ENCODE assay signal across 13 cellular contexts in the genomic region with DNA sequence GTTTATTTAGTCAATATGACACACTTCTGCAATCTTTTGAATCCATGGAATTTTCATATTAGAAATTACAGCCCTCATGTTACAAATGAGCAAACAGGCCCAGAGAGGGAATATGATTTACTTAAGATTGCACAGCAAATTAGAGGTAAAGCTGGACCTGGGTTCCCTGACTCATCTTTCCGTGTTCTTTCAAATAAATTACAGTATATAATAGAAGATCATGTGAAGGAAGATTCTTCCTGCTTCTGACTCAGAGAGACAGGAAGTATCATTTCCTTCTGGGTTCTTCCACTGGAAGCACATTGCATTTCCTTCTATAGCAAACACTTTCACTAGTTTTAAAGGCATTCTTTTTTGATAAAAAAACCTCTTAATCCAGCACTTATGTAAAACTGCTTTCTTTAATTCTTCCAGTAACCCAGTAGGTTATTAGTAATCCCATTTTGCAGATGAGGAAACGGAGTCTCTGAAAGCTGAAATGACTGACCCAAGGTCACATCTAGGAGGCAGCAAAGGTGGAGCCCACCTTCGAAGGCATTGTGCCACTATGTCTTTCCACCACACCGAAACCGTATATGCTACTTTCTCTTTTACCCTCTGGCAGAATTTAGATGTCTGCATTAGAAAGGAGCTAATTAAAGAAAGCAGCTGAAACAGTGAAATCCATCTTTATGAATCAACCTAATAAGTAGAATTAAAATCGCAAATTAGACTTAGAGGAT.
DNase-seq lines count a peak whose midpoint lies in the region; ATAC-seq and TF ChIP-seq lines count a peak whose summit lies in the region.
"Had no signal": no experiment of that assay in that cellular context is flagged by ENCODE, and none has a peak within 500 bp of the region (broad histone marks: within the 10 kb centered on the region; RNA-seq: fewer than 3 reads in every experiment).

No MANE protein-coding gene starts in this region.

- POLR2A ChIA-PET in naive thymus-derived CD4-positive, alpha-beta T cell (lab: Charles Lee): no interaction called here

- dilution Hi-C loops in mammary epithelial cell (cut with HindIII; ENCODE audit: low sequenced_read_pairs): no loop called here

- peak; percentile 60 for DNase-seq in M059J (ENCODE audit: low read depth)
- peak; percentile 76 for DNase-seq in mammary epithelial cell
- peak; percentile 72 for DNase-seq in iris pigment epithelial cell (ENCODE audit: low read depth)
- no peak for DNase-seq in midbrain (lab: John Stamatoyannopoulos, UW)
- no peak for DNase-seq in naive thymus-derived CD4-positive, alpha-beta T cell
- no peak for DNase-seq in GDM1 (lab: John Stamatoyannopoulos, UW)
- no peak for DNase-seq in NCI-H1048 (lab: John Stamatoyannopoulos, UW)
- DNase-seq: activated CD8-positive, alpha-beta memory T cell treated with anti-CD3 and anti-CD28 coated beads for 24 hours; AML-193; NCI-H1417 treated with DMSO at 0.1 percent for 48 hours had no signal

- BruUV-seq in mammary epithelial cell (replicated peaks; lab: Mats Ljungman, UMichigan): no TSS peak

- no peak overlapping the region for H3K4me3 Mint-ChIP-seq in naive thymus-derived CD4-positive, alpha-beta T cell
- H3K4me3 Mint-ChIP-seq: activated naive CD8-positive, alpha-beta T cell had no signal

- CTCF ChIA-PET in mammary epithelial cell (lab: Charles Lee; ENCODE audit: low non-redundant PET): no interaction called here
- CTCF ChIA-PET in naive thymus-derived CD4-positive, alpha-beta T cell (lab: Charles Lee): no interaction called here

- H3K4me1 Mint-ChIP-seq in naive thymus-derived CD4-positive, alpha-beta T cell: no peaks in the 10 kb centered on the region

- no peak for ATAC-seq in naive thymus-derived CD4-positive, alpha-beta T cell

- in situ Hi-C loops in mammary epithelial cell (cut with MboI; ENCODE audit: low sequenced_read_pairs in 2 of 2): loop anchor here in 1 of 2 donors (10.0 kb wide), 1 partner anchor 571 kb away; a partner anchor contains a TSS

- H3K79me2 ChIP-seq in ACC112 (ENCODE audit: control insufficient read depth, insufficient read depth, low read length, unreplicated experiment) (no peaks in the 10 kb centered on the region), mammary epithelial cell (ENCODE audit: insufficient read depth, low read length) (no peaks in the 10 kb centered on the region)

- H2AFZ ChIP-seq in ACC112 (ENCODE audit: low read length, unreplicated experiment): no peak overlapping the region
- peak overlapping the region; percentile 14 for H2AFZ ChIP-seq in mammary epithelial cell (ENCODE audit: low read depth, low read length)

- H3K27me3 Mint-ChIP-seq in naive thymus-derived CD4-positive, alpha-beta T cell: peaks cover 0 to 6% (median 0%) of the 10 kb centered on the region in 5 donors

- H3K4me1 ChIP-seq in ACC112 (ENCODE audit: control insufficient read depth, insufficient read depth, low read length, unreplicated experiment): peaks cover 57% of the 10 kb centered on the region
- peaks cover 51% of the 10 kb centered on the region for H3K4me1 ChIP-seq in mammary epithelial cell (ENCODE audit: insufficient read depth, low read length)
- no peaks in the 10 kb centered on the region for H3K4me1 ChIP-seq in naive thymus-derived CD4-positive, alpha-beta T cell (ENCODE audit: control insufficient read depth in 2 of 2, insufficient read depth in 2 of 2, low read length in 2 of 2)

- intact Hi-C loops in mammary epithelial cell (cut with micrococcal nuclease): loop anchor here (1.0 to 10.0 kb wide), 9 partner anchors 39 to 615 kb away; a partner anchor contains a TSS
- intact Hi-C loops in naive thymus-derived CD4-positive, alpha-beta T cell (cut with micrococcal nuclease): no loop called here

- H3K27ac Mint-ChIP-seq in naive thymus-derived CD4-positive, alpha-beta T cell: no peak overlapping the region
- H3K27ac Mint-ChIP-seq: activated naive CD8-positive, alpha-beta T cell had no signal

- peaks cover 0 to 9% (median 4%) of the 10 kb centered on the region in 11 donors for H3K9me3 Mint-ChIP-seq in naive thymus-derived CD4-positive, alpha-beta T cell

- H3K36me3 ChIP-seq in ACC112 (ENCODE audit: insufficient read depth, low read length) (no peaks in the 10 kb centered on the region), mammary epithelial cell (ENCODE audit: insufficient read depth, low read length) (no peaks in the 10 kb centered on the region)
- no peaks in the 10 kb centered on the region for H3K36me3 ChIP-seq in naive thymus-derived CD4-positive, alpha-beta T cell (ENCODE audit: control insufficient read depth in 2 of 3, insufficient read depth in 3 of 3, low read length in 3 of 3)

- peaks cover 0 to 4% (median 0%) of the 10 kb centered on the region in 5 donors for H3K36me3 Mint-ChIP-seq in naive thymus-derived CD4-positive, alpha-beta T cell
- H3K36me3 Mint-ChIP-seq: activated naive CD8-positive, alpha-beta T cell had no signal

- H3K4me3 ChIP-seq in ACC112 (ENCODE audit: low read depth, low read length) (peak overlapping the region; percentile 66), mammary epithelial cell (replicated peaks in 1 of 3; ENCODE audit: insufficient read depth in 1 of 3, low read depth in 2 of 3, low read length in 3 of 3) (peak overlapping the region; percentile 17 to 28 (median 26))
- no peak overlapping the region for H3K4me3 ChIP-seq in naive thymus-derived CD4-positive, alpha-beta T cell (ENCODE audit: low read length)

- no peaks in the 10 kb centered on the region for H4K20me1 ChIP-seq in mammary epithelial cell (ENCODE audit: insufficient read depth, low read length)

- H3K4me2 ChIP-seq in mammary epithelial cell (ENCODE audit: insufficient read depth, low read depth, low read length): peak overlapping the region; percentile 82

- peak overlapping the region; percentile 93 for H3K27ac ChIP-seq in ACC112 (ENCODE audit: low read depth, low read length)
- H3K27ac ChIP-seq in mammary epithelial cell (ENCODE audit: insufficient read depth, low read depth, low read length): peak overlapping the region; percentile 98
- no peak overlapping the region for H3K27ac ChIP-seq in naive thymus-derived CD4-positive, alpha-beta T cell (ENCODE audit: low read depth, low read length)
- H3K27ac ChIP-seq: HL-60 had no signal

- peak in 1 of 2 donors; percentile 1 for TF ChIP-seq CTCF in mammary epithelial cell (conservative IDR thresholded peaks at IDR 0.05 in 1 of 2, IDR thresholded peaks at IDR 0.05 in 1 of 2; ENCODE audit: extremely low read depth in 1 of 2, insufficient read depth in 1 of 2, low read depth in 1 of 2, low read length in 2 of 2)

- H3K27me3 ChIP-seq in ACC112 (ENCODE audit: insufficient read depth, low read length): no peaks in the 10 kb centered on the region
- H3K27me3 ChIP-seq in mammary epithelial cell (ENCODE audit: insufficient read depth, low read length): no peaks in the 10 kb centered on the region
- H3K27me3 ChIP-seq in naive thymus-derived CD4-positive, alpha-beta T cell (ENCODE audit: control insufficient read depth in 2 of 2, insufficient read depth in 2 of 2, low read length in 2 of 2): no peaks in the 10 kb centered on the region

- no peaks in the 10 kb centered on the region for H3K9me3 ChIP-seq in mammary epithelial cell (replicated peaks; ENCODE audit: insufficient read depth, low read length)
- H3K9me3 ChIP-seq in naive thymus-derived CD4-positive, alpha-beta T cell (ENCODE audit: control insufficient read depth in 2 of 3, low read length in 3 of 3): no peaks in the 10 kb centered on the region

- H3K9ac ChIP-seq in mammary epithelial cell (ENCODE audit: insufficient read depth, low read length): peak overlapping the region; percentile 75

- WGBS in mammary epithelial cell (ENCODE audit: low coverage, missing lambda C conversion rate): 22% methylated on average over 6 of the region's 6 CpGs

Comparison
In these comparisons a context has a peak if more than half of its experiments do, and no peak if none do; other contexts are left out.
1. DNase-seq: peak in M059J (single experiment), mammary epithelial cell (single experiment) and iris pigment epithelial cell (single experiment); none in midbrain (single experiment), naive thymus-derived CD4-positive, alpha-beta T cell (0 of 9), GDM1 (single experiment) and NCI-H1048 (single experiment).